ENCODE assay signal across 17 cellular contexts in genomic region chr22:50138036-50138435, GRCh38. TPM values are rescaled to one million over a fixed set of nuclear protein-coding genes. Genes with fewer than 3 reads are reported as not detected.
DNase-seq lines count a peak whose midpoint lies in the region; ATAC-seq lines count a peak whose summit lies in the region.
"Had no signal": no experiment of that assay in that cellular context is flagged by ENCODE, and none has a peak within 500 bp of the region (broad histone marks: within the 10 kb centered on the region; RNA-seq: fewer than 3 reads in every experiment).

No MANE protein-coding gene starts in this region.

- H3K4me2 ChIP-seq in BLaER1 treated with 17β-estradiol and CSF1 and Interleukin-3, amounts not matched to agents 10 nM and 100 nM: peak overlapping the region in 7 of 11 experiments; percentile 9 to 33 (median 21); a peak in 5 of 22 replicates

- H4K20me1 ChIP-seq in BLaER1 treated with 17β-estradiol and CSF1 and Interleukin-3, amounts not matched to agents 10 nM and 100 nM: no peaks in the 10 kb centered on the region

- H3K4me3 ChIP-seq in BLaER1 treated with 17β-estradiol and CSF1 and Interleukin-3, amounts not matched to agents 10 nM and 100 nM: no peak overlapping the region
- H3K4me3 ChIP-seq: GM23248 had no signal

- no peaks in the 10 kb centered on the region for H3K9me3 ChIP-seq in BLaER1 treated with 17β-estradiol and CSF1 and Interleukin-3, amounts not matched to agents 10 nM and 100 nM (replicated peaks in 1 of 11)

- no peak for ATAC-seq in HG02763 (IDR thresholded peaks at IDR 0.05; ENCODE audit: unreplicated experiment)

- no peaks in the 10 kb centered on the region; a peak in 1 of 22 replicates for H3K27me3 ChIP-seq in BLaER1 treated with 17β-estradiol and CSF1 and Interleukin-3, amounts not matched to agents 10 nM and 100 nM

- peaks cover 0 to 21% (median 9%) of the 10 kb centered on the region in 10 experiments; a peak in 13 of 20 replicates for H3K4me1 ChIP-seq in BLaER1 treated with 17β-estradiol and CSF1 and Interleukin-3, amounts not matched to agents 10 nM and 100 nM

- no peak overlapping the region for H3K9ac ChIP-seq in BLaER1 treated with 17β-estradiol and CSF1 and Interleukin-3, amounts not matched to agents 10 nM and 100 nM
- H3K9ac ChIP-seq: GM23248, KMS-11 had no signal

- no peaks in the 10 kb centered on the region for H3K36me3 ChIP-seq in BLaER1 treated with 17β-estradiol and CSF1 and Interleukin-3, amounts not matched to agents 10 nM and 100 nM

- peak; percentile 15 for DNase-seq in M059J (ENCODE audit: low read depth)
- peak; percentile 16 for DNase-seq in astrocyte of the hippocampus (ENCODE audit: low read depth, low spot score)
- peak; percentile 68 for DNase-seq in renal cortical epithelial cell (ENCODE audit: low read depth)
- no peak for DNase-seq in iPS-NIHi7 (ENCODE audit: extremely low spot score)
- no peak for DNase-seq in DMS79 (lab: John Stamatoyannopoulos, UW)
- DNase-seq: ACHN; CD4-positive, alpha-beta memory T cell; DMS153; DND-41; GDM1; GM23248; H7 had no signal

- H3K27ac ChIP-seq in BLaER1 treated with 17β-estradiol and CSF1 and Interleukin-3, amounts not matched to agents 10 nM and 100 nM: no peak overlapping the region
- H3K27ac ChIP-seq: C4-2B, GM23248 had no signal

RNA-seq across cellular contexts. Expression of gene PANX2, which starts 32.5 kb away (rescaled TPM):
- 0.54 and 3.3 TPM in 2 replicates for total RNA-seq in M059J (2014; rRNA removed; shearing (Covaris generic))
- not detected in 2 replicates for total RNA-seq in renal cortical epithelial cell
- total RNA-seq: CD4-positive, alpha-beta memory T cell; GM23248 had no signal

RNA-seq across cellular contexts. Expression of gene TRABD, which starts 47.7 kb away (rescaled TPM):
- 9.7 and 15.1 TPM in 2 replicates for total RNA-seq in M059J (2014; rRNA removed; shearing (Covaris generic))
- 24.7 and 37.4 TPM in 2 replicates for total RNA-seq in renal cortical epithelial cell

RNA-seq across cellular contexts. Expression of gene MOV10L1, which starts 48.2 kb away (rescaled TPM):
- total RNA-seq in M059J (2014; rRNA removed; shearing (Covaris generic)): 0.71 and 1.8 TPM in 2 replicates
- total RNA-seq in renal cortical epithelial cell: not detected in 2 replicates
- total RNA-seq: CD4-positive, alpha-beta memory T cell; GM23248; H7; HT-29 had no signal

RNA-seq across cellular contexts. Expression of gene MLC1, which starts 52.8 kb away (rescaled TPM):
- 0.52 TPM in 1 of 2 replicates, not detected in the other for total RNA-seq in M059J (2014; rRNA removed; shearing (Covaris generic))
- not detected in 2 replicates for total RNA-seq in renal cortical epithelial cell
- total RNA-seq: CD4-positive, alpha-beta memory T cell; GM23248; HT-29 had no signal

Comparison
In these comparisons a context has a peak if more than half of its experiments do, and no peak if none do; other contexts are left out.
1. DNase-seq: peak in M059J (single experiment), astrocyte of the hippocampus (single experiment) and renal cortical epithelial cell (single experiment); none in iPS-NIHi7 (single experiment) and DMS79 (single experiment).